In genomic region chr3:120516142-120516541, GRCh38 we compare ENCODE assay signal across 28 cellular contexts.
"Had no signal": no experiment of that assay in that cellular context is flagged by ENCODE, and none has a peak within 500 bp of the region (broad histone marks: within the 10 kb centered on the region; RNA-seq: fewer than 3 reads in every experiment).

No MANE protein-coding gene starts in this region.

- DNase-seq: activated B cell treated with CpG ODN at 0.5 μM for 24 hours; activated CD4-positive, alpha-beta memory T cell treated with anti-CD3 and anti-CD28 coated beads, Interleukin-2, amount 10 ng/mL, durations not matched to agents 7 days and 5 days; activated CD4-positive, alpha-beta T cell treated with anti-CD3 and anti-CD28 coated beads for 36 hours; activated CD4-positive, alpha-beta T cell treated with anti-CD3 and anti-CD28 coated beads, Interleukin-2, amount 50 U/mL, for 1 hour; activated gamma-delta T cell; activated naive CD4-positive, alpha-beta T cell treated with anti-CD3 and anti-CD28 coated beads for 36 hours; activated T-cell treated with anti-CD3 and anti-CD28 coated beads for 4 hours; activated T-cell treated with anti-CD3 and anti-CD28 coated beads, Interleukin-2, amount 50 U/mL, for 48 hours; brain microvascular endothelial cell; cerebellar nuclear complex; KG1; NCI-H1048; NCI-H146; NCI-H187 treated with DMSO at 0.1 percent for 48 hours; NCI-H2081 treated with DMSO at 0.1 percent for 48 hours; NCI-H345; NCI-H510A; NCI-H526 treated with DMSO at 0.1 percent for 48 hours; NCI-H82; NK-92 treated with Interleukin-12 subunit alpha and Interleukin-12 subunit beta, amount 100 ng/mL, for 24 hours; Peyer's patch; SHP77; T-helper 2 cell; T1000 had no signal

- H3K9me3 ChIP-seq: Peyer's patch, SJSA1 had no signal

- H3K36me3 Mint-ChIP-seq: activated naive CD8-positive, alpha-beta T cell had no signal

- H3K36me3 ChIP-seq: brain microvascular endothelial cell, Peyer's patch, SJSA1 had no signal

- ATAC-seq: activated CD4-positive, alpha-beta T cell treated with anti-CD3 and anti-CD28 coated beads for 36 hours; activated T-helper 17 cell treated with anti-CD3 and anti-CD28 coated beads, Interleukin-2, amount 50 U/mL, for 72 hours had no signal

- H3K27ac Mint-ChIP-seq: activated B cell treated with CpG ODN at 0.5 μM for 24 hours; activated CD4-positive, alpha-beta memory T cell treated with anti-CD3 and anti-CD28 coated beads, Interleukin-2, amount 10 ng/mL, durations not matched to agents 7 days and 5 days; activated CD4-positive, alpha-beta T cell treated with anti-CD3 and anti-CD28 coated beads for 36 hours; activated naive CD4-positive, alpha-beta T cell treated with anti-CD3 and anti-CD28 coated beads for 36 hours; activated naive CD8-positive, alpha-beta T cell; activated T-helper 17 cell treated with anti-CD3 and anti-CD28 coated beads, Interleukin-2, amount 50 U/mL, for 72 hours had no signal

- H3K27ac ChIP-seq: brain microvascular endothelial cell, Peyer's patch, RWPE1, SJSA1 had no signal

- H3K4me1 ChIP-seq: Peyer's patch, SJSA1 had no signal

- H3K4me3 Mint-ChIP-seq: activated B cell treated with CpG ODN at 0.5 μM for 24 hours; activated CD4-positive, alpha-beta memory T cell treated with anti-CD3 and anti-CD28 coated beads, Interleukin-2, amount 10 ng/mL, durations not matched to agents 7 days and 5 days; activated CD4-positive, alpha-beta T cell treated with anti-CD3 and anti-CD28 coated beads for 36 hours; activated naive CD4-positive, alpha-beta T cell treated with anti-CD3 and anti-CD28 coated beads for 36 hours; activated naive CD8-positive, alpha-beta T cell; activated T-helper 17 cell treated with anti-CD3 and anti-CD28 coated beads, Interleukin-2, amount 50 U/mL, for 72 hours had no signal

- H3K4me1 Mint-ChIP-seq: activated B cell treated with CpG ODN at 0.5 μM for 24 hours; activated CD4-positive, alpha-beta memory T cell treated with anti-CD3 and anti-CD28 coated beads, Interleukin-2, amount 10 ng/mL, durations not matched to agents 7 days and 5 days; activated CD4-positive, alpha-beta T cell treated with anti-CD3 and anti-CD28 coated beads for 36 hours; activated T-helper 17 cell treated with anti-CD3 and anti-CD28 coated beads, Interleukin-2, amount 50 U/mL, for 72 hours had no signal

- H3K27me3 ChIP-seq: brain microvascular endothelial cell, Peyer's patch, SJSA1 had no signal

- H3K9me3 Mint-ChIP-seq: activated B cell treated with CpG ODN at 0.5 μM for 24 hours; activated CD4-positive, alpha-beta memory T cell treated with anti-CD3 and anti-CD28 coated beads, Interleukin-2, amount 10 ng/mL, durations not matched to agents 7 days and 5 days; activated naive CD4-positive, alpha-beta T cell treated with anti-CD3 and anti-CD28 coated beads for 36 hours; activated T-helper 17 cell treated with anti-CD3 and anti-CD28 coated beads, Interleukin-2, amount 50 U/mL, for 72 hours had no signal

- H3K4me3 ChIP-seq: Peyer's patch, SJSA1 had no signal
